ENCODE assay signal across 13 cellular contexts in genomic region chr5:13591621-13592020, GRCh38.
DNase-seq lines count a peak whose midpoint lies in the region; ATAC-seq, FAIRE-seq and TF ChIP-seq lines count a peak whose summit lies in the region.
"Had no signal": no experiment of that assay in that cellular context is flagged by ENCODE, and none has a peak within 500 bp of the region (broad histone marks: within the 10 kb centered on the region; RNA-seq: fewer than 3 reads in every experiment).

No MANE protein-coding gene starts in this region.

- ATAC-seq in PC-3 (peak; percentile 70), HG03460 (IDR thresholded peaks at IDR 0.05; ENCODE audit: unreplicated experiment) (no peak), HG03457 (IDR thresholded peaks at IDR 0.05; ENCODE audit: unreplicated experiment) (no peak)
- ATAC-seq: body of pancreas had no signal

- H4K20me1 ChIP-seq in PC-3 (ENCODE audit: low read length), result no peaks in the 10 kb centered on the region

- peak; percentile 55 for DNase-seq in H54 (ENCODE audit: insufficient read length, low spot score)
- DNase-seq in PC-3, result peak; percentile 91
- peak; percentile 71 for DNase-seq in dermis blood vessel endothelial cell
- DNase-seq in skeletal muscle cell (ENCODE audit: low read depth), result peak; percentile 71
- DNase-seq in kidney, result no peak
- no peak for DNase-seq in stimulated activated CD4-positive, alpha-beta T cell treated with anti-CD3 and anti-CD28 coated beads, Interleukin-4, amount 100 ng/mL, for 4 hours
- DNase-seq: body of pancreas; H9; NCI-H1436; SHP77; stimulated activated naive CD4-positive, alpha-beta T cell treated with Interleukin-2 at 50 U/mL for 16 hours had no signal

- H3K27ac ChIP-seq in PC-3 (ENCODE audit: low read length) (0 out of 2 replicates have a peak overlapping the region, but pooled peaks have one; percentile 11), kidney (ENCODE audit: low read depth in 2 of 2, low read length in 2 of 2) (no peak overlapping the region)
- H3K27ac ChIP-seq: body of pancreas had no signal

- BruUV-seq in PC-3 (replicated peaks; lab: Mats Ljungman, UMichigan), result no TSS peak

- no peaks in the 10 kb centered on the region for H3K27me3 ChIP-seq in PC-3 (ENCODE audit: low read length)
- H3K27me3 ChIP-seq: body of pancreas had no signal

- no peaks in the 10 kb centered on the region for H3K9me2 ChIP-seq in PC-3 (replicated peaks; ENCODE audit: low read length)

- no peak for TF ChIP-seq POLR2A in H54 (IDR thresholded peaks at IDR 0.05; ENCODE audit: low read depth, low read length)

- H2AFZ ChIP-seq in PC-3 (ENCODE audit: low read length), result no peak overlapping the region

- H3K4me3 ChIP-seq in PC-3 (ENCODE audit: low read length), result no peak overlapping the region
- no peak overlapping the region for H3K4me3 ChIP-seq in skeletal muscle cell (ENCODE audit: low read depth, low read length)
- no peak overlapping the region for H3K4me3 ChIP-seq in kidney (ENCODE audit: low read length in 2 of 2)
- H3K4me3 ChIP-seq: body of pancreas had no signal

- no peak overlapping the region for H3K9ac ChIP-seq in PC-3 (ENCODE audit: low read length)
- H3K9ac ChIP-seq in kidney (ENCODE audit: low read length in 2 of 2), result no peak overlapping the region

- peak; percentile 99 for FAIRE-seq in H54 (lab: Jason Lieb, UNC)
- FAIRE-seq in kidney (lab: Jason Lieb, UNC), result no peak

- no peaks in the 10 kb centered on the region for H3K36me3 ChIP-seq in PC-3 (ENCODE audit: low read depth, low read length)
- H3K36me3 ChIP-seq in kidney (ENCODE audit: control insufficient read depth in 1 of 2, insufficient read depth in 2 of 2, low read length in 2 of 2), result no peaks in the 10 kb centered on the region

- TF ChIP-seq CTCF in PC-3 (conservative IDR thresholded peaks at IDR 0.05; ENCODE audit: low read depth, low read length), result no peak
- no peak for TF ChIP-seq CTCF in kidney (IDR thresholded peaks at IDR 0.05; ENCODE audit: borderline replicate concordance, extremely low read depth, insufficient read depth)

- intact Hi-C loops in PC-3 (cut with micrococcal nuclease) (no loop called here), kidney (cut with DNase I) (no loop called here)

- POLR2A ChIA-PET in PC-3 (lab: Charles Lee; ENCODE audit: unreplicated experiment), result no interaction called here

- CTCF ChIA-PET in PC-3 (lab: Charles Lee), result no interaction called here

- H3K79me2 ChIP-seq in PC-3 (ENCODE audit: low read length), result no peaks in the 10 kb centered on the region

- no peaks in the 10 kb centered on the region for H3F3A ChIP-seq in PC-3 (ENCODE audit: low read length, unreplicated experiment)

- peak overlapping the region; percentile 17; the same call in 1 of the 2 replicates for H3K4me2 ChIP-seq in PC-3 (ENCODE audit: low read length)

- no peaks in the 10 kb centered on the region for H3K9me3 ChIP-seq in PC-3 (ENCODE audit: low read length)
- peaks cover 0 to 2% of the 10 kb centered on the region in 2 donors for H3K9me3 ChIP-seq in kidney (ENCODE audit: control insufficient read depth in 1 of 2, low read length in 2 of 2)
- H3K9me3 ChIP-seq: body of pancreas had no signal

- H3K4me1 ChIP-seq in PC-3 (ENCODE audit: insufficient read depth, low read length) (peaks cover 14% of the 10 kb centered on the region), kidney (ENCODE audit: control insufficient read depth in 1 of 2, insufficient read depth in 1 of 2, low read depth in 1 of 2, low read length in 2 of 2) (no peaks in the 10 kb centered on the region)
- H3K4me1 ChIP-seq: body of pancreas had no signal

Comparison
In these comparisons a context has a peak if more than half of its experiments do, and no peak if none do; other contexts are left out.
1. DNase-seq: peak in H54 (single experiment), PC-3 (single experiment), dermis blood vessel endothelial cell (single experiment) and skeletal muscle cell (single experiment); none in kidney (single experiment) and stimulated activated CD4-positive, alpha-beta T cell treated with anti-CD3 and anti-CD28 coated beads, Interleukin-4, amount 100 ng/mL, for 4 hours (0 of 2).